13 cellular contexts compared by ENCODE assay signal in the genomic region with DNA sequence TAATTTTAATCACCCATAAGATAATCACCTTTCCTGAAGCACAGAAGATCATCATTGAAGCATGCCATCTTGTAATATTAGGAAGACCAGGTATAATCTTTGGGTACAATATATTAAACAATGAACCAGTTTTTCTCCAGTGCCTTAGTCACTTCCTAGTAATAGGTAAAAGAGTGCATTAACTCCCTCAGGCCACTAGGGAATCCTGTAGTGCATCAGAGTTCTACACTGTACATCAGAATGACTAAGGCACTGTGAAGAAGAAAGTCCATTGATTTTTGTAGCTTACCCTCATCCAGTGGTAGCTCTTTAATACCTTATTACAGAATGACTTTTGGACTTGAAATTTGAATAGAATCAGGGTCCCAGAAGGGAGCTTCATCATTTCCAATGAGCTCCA. TPM values are rescaled to one million over a fixed set of nuclear protein-coding genes. Genes with fewer than 3 reads are reported as not detected.
A peak's percentile ranks its signal among the peaks of the same experiment; 100 is the strongest.
DNase-seq lines count a peak whose midpoint lies in the region; ATAC-seq and TF ChIP-seq lines count a peak whose summit lies in the region.
"Had no signal": no experiment of that assay in that cellular context is flagged by ENCODE, and none has a peak within 500 bp of the region (broad histone marks: within the 10 kb centered on the region; RNA-seq: fewer than 3 reads in every experiment).

No MANE protein-coding gene starts in this region.

- TF ChIP-seq CTCF in GM20000 (IDR thresholded peaks at IDR 0.05; ENCODE audit: extremely low read depth, missing control alignments) (no peak), OCI-LY7 (conservative IDR thresholded peaks at IDR 0.05; ENCODE audit: low read length) (peak; percentile 45), fibroblast of the aortic adventitia (IDR thresholded peaks at IDR 0.05; ENCODE audit: insufficient read depth, low read length) (peak; percentile 35), ascending aorta (IDR thresholded peaks at IDR 0.05) (no peak), Calu3 (IDR thresholded peaks at IDR 0.05; ENCODE audit: unreplicated experiment) (no peak)

- no peaks in the 10 kb centered on the region for H3K9me2 ChIP-seq in OCI-LY7 (ENCODE audit: insufficient read depth, low read length)

- H3K27ac ChIP-seq in OCI-LY7 (ENCODE audit: low read depth, low read length, poor library complexity, severe bottlenecking) (no peak overlapping the region), ascending aorta (no peak overlapping the region)
- H3K27ac ChIP-seq: adrenal gland had no signal

- no peaks in the 10 kb centered on the region for H3K4me1 Mint-ChIP-seq in Calu3 (ENCODE audit: low read depth, unreplicated experiment)

- no peak overlapping the region for H3K4me3 Mint-ChIP-seq in Calu3 (ENCODE audit: low read depth, unreplicated experiment)

- H4K20me1 ChIP-seq in OCI-LY7 (ENCODE audit: insufficient read depth, low read length) = no peaks in the 10 kb centered on the region

- intact Hi-C loops in OCI-LY7 (cut with micrococcal nuclease; ENCODE audit: unreplicated experiment) (no loop called here), ascending aorta (cut with DNase I) (no loop called here), Calu3 (cut with micrococcal nuclease; ENCODE audit: unreplicated experiment) (no loop called here)

- H3K36me3 ChIP-seq in OCI-LY7 (ENCODE audit: insufficient read depth, low read length) (no peaks in the 10 kb centered on the region), ascending aorta (no peaks in the 10 kb centered on the region)
- H3K36me3 ChIP-seq: adrenal gland had no signal

- no peaks in the 10 kb centered on the region for H3K27me3 ChIP-seq in ascending aorta

- no peak overlapping the region for H2AFZ ChIP-seq in OCI-LY7 (ENCODE audit: low read length)

- POLR2A ChIA-PET in OCI-LY7 (lab: Charles Lee) = interaction anchor here (1.4 kb wide), 1 partner anchor 12 kb away, joined by 4 read pairs; no protein-coding TSS in a partner anchor

- H3K36me3 Mint-ChIP-seq in Calu3 (ENCODE audit: insufficient read depth, unreplicated experiment) = no peaks in the 10 kb centered on the region

- H3K4me3 ChIP-seq in OCI-LY7 (ENCODE audit: low read depth, low read length, poor library complexity, severe bottlenecking) (no peak overlapping the region), fibroblast of the aortic adventitia (ENCODE audit: low read depth, low read length) (no peak overlapping the region), ascending aorta (no peak overlapping the region)
- H3K4me3 ChIP-seq: adrenal gland had no signal

- H3K4me1 ChIP-seq in OCI-LY7 (ENCODE audit: insufficient read depth, low read length, poor library complexity, severe bottlenecking) (no peaks in the 10 kb centered on the region), ascending aorta (peaks cover 3% of the 10 kb centered on the region in 2 donors)

- H3K27me3 Mint-ChIP-seq in Calu3 (ENCODE audit: unreplicated experiment) = peaks cover 24% of the 10 kb centered on the region

- BruUV-seq in OCI-LY7 (replicated peaks; lab: Mats Ljungman, UMichigan) (no TSS peak), Calu3 (replicated peaks; lab: Mats Ljungman, UMichigan) (no TSS peak)

- H3K4me2 ChIP-seq in OCI-LY7 (ENCODE audit: low read length) = no peak overlapping the region

- no peaks in the 10 kb centered on the region for H3K79me2 ChIP-seq in OCI-LY7 (ENCODE audit: insufficient read depth, low read depth, low read length)

- H3K9me3 ChIP-seq in OCI-LY7 (ENCODE audit: low read length) = no peaks in the 10 kb centered on the region
- H3K9me3 ChIP-seq in ascending aorta = no peaks in the 10 kb centered on the region
- H3K9me3 ChIP-seq: adrenal gland had no signal

- CTCF ChIA-PET in OCI-LY7 (lab: Charles Lee; ENCODE audit: unreplicated experiment) (interaction anchor here (1.5 kb wide), 1 partner anchor 13 kb away, joined by 4 read pairs; no protein-coding TSS in a partner anchor), Calu3 (lab: Charles Lee) (no interaction called here)

- no peaks in the 10 kb centered on the region for H3K9me3 Mint-ChIP-seq in Calu3 (ENCODE audit: low read depth, unreplicated experiment)

- DNase-seq in DMS153 (lab: John Stamatoyannopoulos, UW) (peak; percentile 20), GM20000 (ENCODE audit: low spot score) (peak; percentile 8), OCI-LY7 (ENCODE audit: low spot score) (no peak), fibroblast of the aortic adventitia (ENCODE audit: low read depth) (no peak), ascending aorta (ENCODE audit: low spot score in 2 of 2) (no peak), Calu3 (no peak)
- DNase-seq: activated CD4-positive, alpha-beta T cell treated with anti-CD3 and anti-CD28 coated beads for 4 hours; adrenal gland had no signal

- ATAC-seq in HG02759 (IDR thresholded peaks at IDR 0.05; ENCODE audit: unreplicated experiment) (no peak), HG02588 (IDR thresholded peaks at IDR 0.05; ENCODE audit: unreplicated experiment) (no peak)

- no peak overlapping the region for H3K27ac Mint-ChIP-seq in Calu3 (ENCODE audit: unreplicated experiment)

RNA-seq across cellular contexts. Expression of gene C11orf87, which starts 4.5 kb away (rescaled TPM):
- total RNA-seq in OCI-LY7 (2014; rRNA removed; shearing (Covaris generic)) = not detected in 2 replicates
- total RNA-seq in OCI-LY7 (2022) = not detected in 2 replicates
- total RNA-seq in fibroblast of the aortic adventitia (ENCODE audit: low replicate concordance) = 0.09 TPM in 1 of 2 replicates, not detected in the other
- total RNA-seq in ascending aorta = not detected
- total RNA-seq in Calu3 (2022) = not detected in 2 replicates
- total RNA-seq: H4, mononuclear cell, subcutaneous adipose tissue had no signal

Comparison
In these comparisons a context has a peak if more than half of its experiments do, and no peak if none do; other contexts are left out.
1. DNase-seq: peak in DMS153 (single experiment) and GM20000 (single experiment); none in OCI-LY7 (single experiment), fibroblast of the aortic adventitia (single experiment), ascending aorta (0 of 2) and Calu3 (single experiment).
2. CTCF ChIP-seq: peak in OCI-LY7 (single experiment) and fibroblast of the aortic adventitia (single experiment); none in GM20000 (single experiment), ascending aorta (0 of 3) and Calu3 (single experiment).